8 cellular contexts compared by ENCODE assay signal in genomic region chr5:124902097-124902821, GRCh38.
DNase-seq lines count a peak whose midpoint lies in the region; ATAC-seq, FAIRE-seq and TF ChIP-seq lines count a peak whose summit lies in the region.

No MANE protein-coding gene starts in this region.

- DNase-seq in GM10266 (ENCODE audit: extremely low spot score) = peak; percentile 68
- peak; percentile 59 for DNase-seq in RCC 7860 (ENCODE audit: low spot score)
- DNase-seq in foreskin melanocyte = peak; percentile 67
- no peak for DNase-seq in D341Med (ENCODE audit: low spot score)
- no peak for DNase-seq in activated CD4-positive, alpha-beta T cell treated with anti-CD3 and anti-CD28 coated beads for 48 hours
- DNase-seq in activated CD8-positive, alpha-beta memory T cell treated with anti-CD3 and anti-CD28 coated beads, Interleukin-2, amount 50 U/mL, for 48 hours = no peak

- FAIRE-seq in RCC 7860 (lab: Jason Lieb, UNC) = peak; percentile 26

- ATAC-seq in GM19467 (IDR thresholded peaks at IDR 0.05; ENCODE audit: unreplicated experiment) (peak; percentile 99), HG03442 (IDR thresholded peaks at IDR 0.05; ENCODE audit: unreplicated experiment) (peak; percentile 98)

- TF ChIP-seq CTCF in GM10266 (IDR thresholded peaks at IDR 0.05; ENCODE audit: control insufficient read depth, insufficient read depth, low read depth, missing control alignments) = no peak

Comparison
In these comparisons a context has a peak if more than half of its experiments do, and no peak if none do; other contexts are left out.
1. DNase-seq: peak in GM10266 (single experiment), RCC 7860 (single experiment) and foreskin melanocyte (single experiment); none in D341Med (single experiment), activated CD4-positive, alpha-beta T cell treated with anti-CD3 and anti-CD28 coated beads for 48 hours (single experiment) and activated CD8-positive, alpha-beta memory T cell treated with anti-CD3 and anti-CD28 coated beads, Interleukin-2, amount 50 U/mL, for 48 hours (single experiment).